Comparison of ENCODE assay signal across 26 cellular contexts in the genomic region with DNA sequence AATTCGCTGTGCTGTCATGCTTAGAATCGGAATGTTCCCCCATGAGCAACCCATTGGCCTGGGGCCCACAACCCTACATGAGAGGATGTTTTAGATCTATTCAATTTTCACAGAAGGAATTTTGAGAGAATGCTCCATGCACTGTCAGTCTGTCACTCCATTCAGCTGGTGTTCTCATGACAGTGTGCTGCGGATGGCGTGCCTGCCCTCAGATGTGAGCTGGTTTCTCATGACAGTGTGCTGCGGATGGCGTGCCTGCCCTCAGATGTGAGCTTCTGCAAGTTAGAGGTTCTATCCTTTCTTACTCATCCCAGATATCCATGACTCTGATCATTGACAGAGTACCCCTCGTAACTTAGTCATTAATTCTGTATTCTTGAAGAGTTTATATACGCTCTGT.
"Had no signal": no experiment of that assay in that cellular context is flagged by ENCODE, and none has a peak within 500 bp of the region (broad histone marks: within the 10 kb centered on the region; RNA-seq: fewer than 3 reads in every experiment).

No MANE protein-coding gene starts in this region.

- H3K27ac Mint-ChIP-seq: activated CD4-positive, alpha-beta T cell treated with anti-CD3 and anti-CD28 coated beads, Interleukin-2, amount 10 ng/mL, durations not matched to agents 24 days and 14 days; activated CD8-positive, alpha-beta T cell treated with anti-CD3 and anti-CD28 coated beads for 36 hours; activated naive CD4-positive, alpha-beta T cell treated with anti-CD3 and anti-CD28 coated beads for 36 hours; activated naive CD4-positive, alpha-beta T cell treated with anti-CD3 and anti-CD28 coated beads, Interleukin-2, amount 50 U/mL, for 72 hours; activated T-helper 2 cell treated with anti-CD3 and anti-CD28 coated beads, Interferon-gamma antibody, Interleukin-2, Interleukin-4, amounts not matched to agents 10 μg/mL and 5 μg/mL and 100 μg/mL, durations not matched to agents 14 hours and 24 hours and 36 hours; T-helper 1 cell treated with Interleukin-12 subunit alpha and Interleukin-12 subunit beta and Interleukin-4 antibody, amounts not matched to agents 30 μg/mL and 1 μg/mL, for 36 hours; T-helper 2 cell treated with Interferon-gamma antibody and Interleukin-4, amounts not matched to agents 5 μg/mL and 100 μg/mL, for 36 hours had no signal

- H3K36me3 Mint-ChIP-seq: activated naive CD4-positive, alpha-beta T cell treated with anti-CD3 and anti-CD28 coated beads, Interleukin-2, amount 50 U/mL, for 72 hours had no signal

- H3K4me1 ChIP-seq: adrenal gland had no signal

- H3K27me3 ChIP-seq: adrenal gland, cardiac muscle cell, MG63, SJSA1 had no signal

- H3K4me1 Mint-ChIP-seq: activated CD4-positive, alpha-beta T cell treated with anti-CD3 and anti-CD28 coated beads, Interleukin-2, amount 10 ng/mL, durations not matched to agents 24 days and 14 days; central memory CD8-positive, alpha-beta T cell had no signal

- H3K9me3 Mint-ChIP-seq: activated CD4-positive, alpha-beta T cell treated with anti-CD3 and anti-CD28 coated beads, Interleukin-2, amount 10 ng/mL, durations not matched to agents 24 days and 14 days; activated CD8-positive, alpha-beta T cell treated with anti-CD3 and anti-CD28 coated beads for 36 hours; activated naive CD4-positive, alpha-beta T cell treated with anti-CD3 and anti-CD28 coated beads for 36 hours; activated naive CD4-positive, alpha-beta T cell treated with anti-CD3 and anti-CD28 coated beads, Interleukin-2, amount 50 U/mL, for 72 hours; activated T-helper 2 cell treated with anti-CD3 and anti-CD28 coated beads, Interferon-gamma antibody, Interleukin-2, Interleukin-4, amounts not matched to agents 10 μg/mL and 5 μg/mL and 100 μg/mL, durations not matched to agents 14 hours and 24 hours and 36 hours; T-helper 1 cell treated with Interleukin-12 subunit alpha and Interleukin-12 subunit beta and Interleukin-4 antibody, amounts not matched to agents 30 μg/mL and 1 μg/mL, for 36 hours; T-helper 2 cell treated with Interferon-gamma antibody and Interleukin-4, amounts not matched to agents 5 μg/mL and 100 μg/mL, for 36 hours had no signal

- H3K4me3 Mint-ChIP-seq: activated CD4-positive, alpha-beta T cell treated with anti-CD3 and anti-CD28 coated beads, Interleukin-2, amount 10 ng/mL, durations not matched to agents 24 days and 14 days; activated CD8-positive, alpha-beta T cell treated with anti-CD3 and anti-CD28 coated beads for 36 hours; activated naive CD4-positive, alpha-beta T cell treated with anti-CD3 and anti-CD28 coated beads for 36 hours; central memory CD8-positive, alpha-beta T cell; T-helper 1 cell treated with Interleukin-12 subunit alpha and Interleukin-12 subunit beta and Interleukin-4 antibody, amounts not matched to agents 30 μg/mL and 1 μg/mL, for 36 hours; T-helper 2 cell treated with Interferon-gamma antibody and Interleukin-4, amounts not matched to agents 5 μg/mL and 100 μg/mL, for 36 hours had no signal

- H3K9me3 ChIP-seq: adrenal gland, MG63, SK-N-SH had no signal

- H3K27me3 Mint-ChIP-seq: activated CD4-positive, alpha-beta T cell treated with anti-CD3 and anti-CD28 coated beads, Interleukin-2, amount 10 ng/mL, durations not matched to agents 24 days and 14 days; activated CD8-positive, alpha-beta T cell treated with anti-CD3 and anti-CD28 coated beads for 36 hours; central memory CD8-positive, alpha-beta T cell had no signal

- H3K27ac ChIP-seq: adrenal gland, cardiac muscle cell had no signal

- H3K4me3 ChIP-seq: adrenal gland, cardiac muscle cell, MG63, SJSA1 had no signal

- H3K36me3 ChIP-seq: adrenal gland, cardiac muscle cell, MG63, SJSA1 had no signal

- ATAC-seq: activated CD8-positive, alpha-beta T cell treated with anti-CD3 and anti-CD28 coated beads for 36 hours; activated naive CD4-positive, alpha-beta T cell treated with anti-CD3 and anti-CD28 coated beads, Interleukin-2, amount 50 U/mL, for 72 hours; Panc1 had no signal

- DNase-seq: activated CD4-positive, alpha-beta T cell treated with anti-CD3 and anti-CD28 coated beads, Interleukin-2, amount 10 ng/mL, durations not matched to agents 24 days and 14 days; activated CD4-positive, alpha-beta T cell treated with anti-CD3 and anti-CD28 coated beads, Interleukin-2, amount 50 U/mL, for 4 hours; activated CD8-positive, alpha-beta T cell treated with anti-CD3 and anti-CD28 coated beads for 36 hours; activated gamma-delta T cell treated with Interleukin-2 at 50 U/mL for 16 hours; activated naive CD4-positive, alpha-beta T cell treated with anti-CD3 and anti-CD28 coated beads for 36 hours; activated T-cell treated with anti-CD3 and anti-CD28 coated beads, Interleukin-2, amount 50 U/mL, for 1 hour; adrenal gland; Kasumi-1; KG1; MG63; NCI-H1048; NCI-H1105 treated with DMSO at 0.1 percent for 48 hours; NCI-H1436; NCI-H1694; NCI-H2029; NCI-H345; SHP77 treated with DMSO at 0.1 percent for 48 hours had no signal
